1 cellular context compared by ENCODE assay signal in genomic region chr21:45410865-45411809, GRCh38.
TF ChIP-seq lines count a peak whose summit lies in the region.

No MANE protein-coding gene starts in this region.

TF ChIP-seq in K562, 482 proteins besides CTCF, POLR2A, EP300 and RAD21 (continued from another document and continues in another):
- TF ChIP-seq FOXJ2 (tag; IDR thresholded peaks at IDR 0.05) (peak; percentile 74; the same call in 1 of the 2 replicates), MBD2 (IDR thresholded peaks at IDR 0.05; ENCODE audit: borderline replicate concordance, low read depth) (peak; percentile 85), NFATC3 (IDR thresholded peaks at IDR 0.05) (no peak), DPF2 (IDR thresholded peaks at IDR 0.05) (peak; percentile 96), KLF6 (CRISPR knock-in tag; IDR thresholded peaks at IDR 0.05; ENCODE audit: borderline replicate concordance) (0 out of 2 replicates have a peak, but pooled peaks have one; percentile 39), PTTG1 (tag; IDR thresholded peaks at IDR 0.05; ENCODE audit: low read depth) (no peak), ZBTB11 (CRISPR knock-in tag; IDR thresholded peaks at IDR 0.05) (peak in 1 of 3 experiments; percentile 88; a peak in 2 of 6 replicates), RAD51 (IDR thresholded peaks at IDR 0.05; ENCODE audit: borderline replicate concordance, low read depth) (0 out of 2 replicates have a peak, but pooled peaks have one; percentile 21), HIVEP1 (CRISPR knock-in tag; IDR thresholded peaks at IDR 0.05) (peak; percentile 35; the same call in 1 of the 2 replicates), CEBPB (tag; IDR thresholded peaks at IDR 0.05) (no peak), ARID1B (IDR thresholded peaks at IDR 0.05) (peak; percentile 98), TCF3 (CRISPR knock-in tag; IDR thresholded peaks at IDR 0.05) (peak; percentile 96), SMARCC2 (IDR thresholded peaks at IDR 0.05; ENCODE audit: low read depth) (peak; percentile 74), TEAD4 (IDR thresholded peaks at IDR 0.05; ENCODE audit: low read length) (peak; percentile 95), TEAD4 (CRISPR knock-in tag; IDR thresholded peaks at IDR 0.05; ENCODE audit: borderline replicate concordance) (no peak), SIX5 (IDR thresholded peaks at IDR 0.05; ENCODE audit: borderline replicate concordance in 1 of 2, insufficient read depth in 1 of 2, low read depth in 1 of 2, low read length in 2 of 2) (no peak), POLR3A (IDR thresholded peaks at IDR 0.05; ENCODE audit: borderline replicate concordance, extremely low read depth, insufficient read depth, insufficient read length) (no peak), MED1 (CRISPR knock-in tag; IDR thresholded peaks at IDR 0.05; ENCODE audit: borderline replicate concordance) (no peak), E4F1 (CRISPR knock-in tag; IDR thresholded peaks at IDR 0.05; ENCODE audit: borderline replicate concordance) (no peak), KLF1 (tag; IDR thresholded peaks at IDR 0.05) (peak; percentile 82; the same call in 1 of the 2 replicates), NR3C1 (CRISPR knock-in tag; IDR thresholded peaks at IDR 0.05) (no peak), HMG20A (CRISPR knock-in tag; conservative IDR thresholded peaks at IDR 0.05) (no peak), E2F4 (CRISPR knock-in tag; IDR thresholded peaks at IDR 0.05; ENCODE audit: low read depth) (no peak), RB1 (IDR thresholded peaks at IDR 0.05; ENCODE audit: low read depth) (peak; percentile 28; the same call in 1 of the 2 replicates), HDAC3 (IDR thresholded peaks at IDR 0.05; ENCODE audit: borderline replicate concordance, partially characterized antibody) (no peak), MCM7 (IDR thresholded peaks at IDR 0.05) (no peak), MEF2D (tag; conservative IDR thresholded peaks at IDR 0.05; ENCODE audit: low read depth) (0 out of 2 replicates have a peak, but pooled peaks have one; percentile 9), ZBTB12 (CRISPR knock-in tag; IDR thresholded peaks at IDR 0.05) (peak; percentile 37), ZNF140 (CRISPR knock-in tag; IDR thresholded peaks at IDR 0.05) (no peak), ZNF699 (CRISPR knock-in tag; IDR thresholded peaks at IDR 0.05; ENCODE audit: insufficient replicate concordance) (no peak), NBN (IDR thresholded peaks at IDR 0.05; ENCODE audit: low read depth) (peak; percentile 86), MYC (IDR thresholded peaks at IDR 0.05; ENCODE audit: low read depth, low read length) (peak; percentile 87), MYC (CRISPR knock-in tag; IDR thresholded peaks at IDR 0.05; ENCODE audit: borderline replicate concordance, low read depth) (no peak), L3MBTL2 (IDR thresholded peaks at IDR 0.05) (peak; percentile 93), FUS (optimal IDR thresholded peaks at IDR 0.05; ENCODE audit: low read depth, low read length) (no peak), ZBED1 (IDR thresholded peaks at IDR 0.05) (peak; percentile 94), ZNF197 (CRISPR knock-in tag; IDR thresholded peaks at IDR 0.05; ENCODE audit: low read depth) (peak; percentile 94), XRCC3 (IDR thresholded peaks at IDR 0.05) (no peak), ZNF175 (CRISPR knock-in tag; IDR thresholded peaks at IDR 0.05; ENCODE audit: low read depth) (peak; percentile 93)
- TF ChIP-seq, protein P1, sequence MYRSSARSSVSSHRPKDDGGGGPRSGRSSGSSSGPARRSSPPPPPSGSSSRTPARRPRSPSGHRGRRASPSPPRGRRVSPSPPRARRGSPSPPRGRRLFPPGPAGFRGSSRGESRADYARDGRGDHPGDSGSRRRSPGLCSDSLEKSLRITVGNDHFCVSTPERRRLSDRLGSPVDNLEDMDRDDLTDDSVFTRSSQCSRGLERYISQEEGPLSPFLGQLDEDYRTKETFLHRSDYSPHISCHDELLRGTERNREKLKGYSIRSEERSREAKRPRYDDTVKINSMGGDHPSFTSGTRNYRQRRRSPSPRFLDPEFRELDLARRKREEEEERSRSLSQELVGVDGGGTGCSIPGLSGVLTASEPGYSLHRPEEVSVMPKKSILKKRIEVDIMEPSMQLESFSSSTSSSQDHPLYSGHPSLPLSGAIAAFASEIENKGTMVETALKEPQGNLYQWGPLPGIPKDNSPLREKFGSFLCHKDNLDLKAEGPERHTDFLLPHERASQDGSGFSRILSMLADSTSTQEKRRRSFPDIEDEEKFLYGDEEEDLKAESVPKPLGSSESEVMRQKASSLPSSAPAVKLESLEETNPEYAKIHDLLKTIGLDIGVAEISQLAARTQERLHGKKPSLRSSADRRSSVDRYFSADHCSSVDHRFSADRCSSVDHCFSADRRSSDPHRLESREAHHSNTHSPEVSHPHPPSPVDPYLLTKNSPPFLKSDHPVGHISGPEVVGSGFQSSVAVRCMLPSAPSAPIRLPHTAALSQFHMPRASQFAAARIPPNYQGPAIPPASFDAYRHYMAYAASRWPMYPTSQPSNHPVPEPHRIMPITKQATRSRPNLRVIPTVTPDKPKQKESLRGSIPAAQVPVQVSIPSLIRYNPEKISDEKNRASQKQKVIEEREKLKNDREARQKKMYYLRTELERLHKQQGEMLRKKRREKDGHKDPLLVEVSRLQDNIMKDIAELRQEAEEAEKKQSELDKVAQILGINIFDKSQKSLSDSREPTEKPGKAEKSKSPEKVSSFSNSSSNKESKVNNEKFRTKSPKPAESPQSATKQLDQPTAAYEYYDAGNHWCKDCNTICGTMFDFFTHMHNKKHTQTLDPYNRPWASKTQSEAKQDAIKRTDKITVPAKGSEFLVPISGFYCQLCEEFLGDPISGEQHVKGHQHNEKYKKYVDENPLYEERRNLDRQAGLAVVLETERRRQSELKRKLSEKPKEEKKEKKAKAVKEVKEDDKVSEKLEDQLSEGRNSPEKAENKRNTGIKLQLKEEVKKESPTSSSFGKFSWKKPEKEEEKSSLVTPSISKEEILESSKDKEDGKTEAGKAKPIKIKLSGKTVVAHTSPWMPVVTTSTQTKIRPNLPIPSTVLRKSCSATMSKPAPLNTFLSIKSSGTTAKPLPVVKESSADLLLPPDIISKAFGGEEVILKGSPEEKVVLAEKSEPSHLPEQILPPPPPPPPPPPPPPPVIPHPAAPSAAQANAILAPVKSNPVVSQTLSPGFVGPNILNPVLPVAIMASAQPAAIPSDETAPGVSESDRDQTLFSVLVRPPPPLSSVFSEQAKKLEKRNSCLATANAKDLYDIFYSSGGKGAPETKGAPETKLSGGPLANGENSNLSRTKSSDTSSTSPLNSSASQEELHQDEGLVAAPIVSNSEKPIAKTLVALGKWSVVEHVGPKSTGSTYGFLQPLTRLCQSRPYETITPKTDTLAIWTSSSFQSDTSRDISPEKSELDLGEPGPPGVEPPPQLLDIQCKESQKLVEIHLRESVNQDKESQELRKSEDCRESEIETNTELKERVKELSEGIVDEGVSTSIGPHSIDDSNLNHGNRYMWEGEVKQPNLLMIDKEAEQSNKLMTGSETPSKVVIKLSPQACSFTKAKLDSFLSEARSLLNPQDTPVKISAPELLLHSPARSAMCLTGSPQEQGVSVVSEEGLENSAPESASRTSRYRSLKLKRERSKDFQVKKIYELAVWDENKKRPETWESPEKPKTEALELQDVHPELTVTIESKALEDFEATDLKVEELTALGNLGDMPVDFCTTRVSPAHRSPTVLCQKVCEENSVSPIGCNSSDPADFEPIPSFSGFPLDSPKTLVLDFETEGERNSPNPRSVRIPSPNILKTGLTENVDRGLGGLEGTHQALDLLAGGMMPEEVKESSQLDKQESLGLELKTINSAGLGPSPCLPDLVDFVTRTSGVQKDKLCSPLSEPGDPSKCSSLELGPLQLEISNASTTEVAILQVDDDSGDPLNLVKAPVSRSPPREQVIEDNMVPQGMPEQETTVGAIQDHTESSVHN (IDR thresholded peaks at IDR 0.05; ENCODE audit: borderline replicate concordance in 1 of 2, low read depth in 1 of 2) = no peak
- TF ChIP-seq, protein P2, sequence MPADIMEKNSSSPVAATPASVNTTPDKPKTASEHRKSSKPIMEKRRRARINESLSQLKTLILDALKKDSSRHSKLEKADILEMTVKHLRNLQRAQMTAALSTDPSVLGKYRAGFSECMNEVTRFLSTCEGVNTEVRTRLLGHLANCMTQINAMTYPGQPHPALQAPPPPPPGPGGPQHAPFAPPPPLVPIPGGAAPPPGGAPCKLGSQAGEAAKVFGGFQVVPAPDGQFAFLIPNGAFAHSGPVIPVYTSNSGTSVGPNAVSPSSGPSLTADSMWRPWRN (IDR thresholded peaks at IDR 0.05; ENCODE audit: low read depth) = peak; percentile 79
- TF ChIP-seq, protein P3, sequence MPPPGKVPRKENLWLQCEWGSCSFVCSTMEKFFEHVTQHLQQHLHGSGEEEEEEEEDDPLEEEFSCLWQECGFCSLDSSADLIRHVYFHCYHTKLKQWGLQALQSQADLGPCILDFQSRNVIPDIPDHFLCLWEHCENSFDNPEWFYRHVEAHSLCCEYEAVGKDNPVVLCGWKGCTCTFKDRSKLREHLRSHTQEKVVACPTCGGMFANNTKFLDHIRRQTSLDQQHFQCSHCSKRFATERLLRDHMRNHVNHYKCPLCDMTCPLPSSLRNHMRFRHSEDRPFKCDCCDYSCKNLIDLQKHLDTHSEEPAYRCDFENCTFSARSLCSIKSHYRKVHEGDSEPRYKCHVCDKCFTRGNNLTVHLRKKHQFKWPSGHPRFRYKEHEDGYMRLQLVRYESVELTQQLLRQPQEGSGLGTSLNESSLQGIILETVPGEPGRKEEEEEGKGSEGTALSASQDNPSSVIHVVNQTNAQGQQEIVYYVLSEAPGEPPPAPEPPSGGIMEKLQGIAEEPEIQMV (tag; conservative IDR thresholded peaks at IDR 0.05; ENCODE audit: low read depth) = no peak; the same call in 1 of the 2 replicates
- TF ChIP-seq, protein P4, sequence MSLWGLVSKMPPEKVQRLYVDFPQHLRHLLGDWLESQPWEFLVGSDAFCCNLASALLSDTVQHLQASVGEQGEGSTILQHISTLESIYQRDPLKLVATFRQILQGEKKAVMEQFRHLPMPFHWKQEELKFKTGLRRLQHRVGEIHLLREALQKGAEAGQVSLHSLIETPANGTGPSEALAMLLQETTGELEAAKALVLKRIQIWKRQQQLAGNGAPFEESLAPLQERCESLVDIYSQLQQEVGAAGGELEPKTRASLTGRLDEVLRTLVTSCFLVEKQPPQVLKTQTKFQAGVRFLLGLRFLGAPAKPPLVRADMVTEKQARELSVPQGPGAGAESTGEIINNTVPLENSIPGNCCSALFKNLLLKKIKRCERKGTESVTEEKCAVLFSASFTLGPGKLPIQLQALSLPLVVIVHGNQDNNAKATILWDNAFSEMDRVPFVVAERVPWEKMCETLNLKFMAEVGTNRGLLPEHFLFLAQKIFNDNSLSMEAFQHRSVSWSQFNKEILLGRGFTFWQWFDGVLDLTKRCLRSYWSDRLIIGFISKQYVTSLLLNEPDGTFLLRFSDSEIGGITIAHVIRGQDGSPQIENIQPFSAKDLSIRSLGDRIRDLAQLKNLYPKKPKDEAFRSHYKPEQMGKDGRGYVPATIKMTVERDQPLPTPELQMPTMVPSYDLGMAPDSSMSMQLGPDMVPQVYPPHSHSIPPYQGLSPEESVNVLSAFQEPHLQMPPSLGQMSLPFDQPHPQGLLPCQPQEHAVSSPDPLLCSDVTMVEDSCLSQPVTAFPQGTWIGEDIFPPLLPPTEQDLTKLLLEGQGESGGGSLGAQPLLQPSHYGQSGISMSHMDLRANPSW (CRISPR knock-in tag; IDR thresholded peaks at IDR 0.05) = no peak
